In genomic region chr1:235069171-235069570, GRCh38 we compare ENCODE assay signal across 14 cellular contexts. TPM values are rescaled to one million over a fixed set of nuclear protein-coding genes. Genes with fewer than 3 reads are reported as not detected.
A peak's percentile ranks its signal among the peaks of the same experiment; 100 is the strongest.
DNase-seq lines count a peak whose midpoint lies in the region; ATAC-seq and TF ChIP-seq lines count a peak whose summit lies in the region.
"Had no signal": no experiment of that assay in that cellular context is flagged by ENCODE, and none has a peak within 500 bp of the region (broad histone marks: within the 10 kb centered on the region; RNA-seq: fewer than 3 reads in every experiment).

No MANE protein-coding gene starts in this region.

- H3K36me3 ChIP-seq in left ventricle myocardium inferior (no peaks in the 10 kb centered on the region), colonic mucosa (no peaks in the 10 kb centered on the region), mucosa of stomach (ENCODE audit: control insufficient read depth, insufficient read depth, low read length) (no peaks in the 10 kb centered on the region), upper lobe of left lung (no peaks in the 10 kb centered on the region)
- H3K36me3 ChIP-seq: brain microvascular endothelial cell had no signal

- H3K9me3 ChIP-seq in left ventricle myocardium inferior (replicated peaks): no peaks in the 10 kb centered on the region
- H3K9me3 ChIP-seq in colonic mucosa: no peaks in the 10 kb centered on the region
- H3K9me3 ChIP-seq in mucosa of stomach (ENCODE audit: control insufficient read depth, low read length): no peaks in the 10 kb centered on the region
- H3K9me3 ChIP-seq in upper lobe of left lung: no peaks in the 10 kb centered on the region

- H3K9ac ChIP-seq in colonic mucosa (ENCODE audit: low read depth in 2 of 2, low read length in 2 of 2) (peak overlapping the region in 1 of 2 donors; percentile 64), mucosa of stomach (ENCODE audit: low read length) (peak overlapping the region; percentile 56)

- H3K27me3 ChIP-seq in left ventricle myocardium inferior (ENCODE audit: low read depth): no peaks in the 10 kb centered on the region
- no peaks in the 10 kb centered on the region for H3K27me3 ChIP-seq in colonic mucosa
- H3K27me3 ChIP-seq in mucosa of stomach (ENCODE audit: control insufficient read depth, insufficient read depth, low read length): no peaks in the 10 kb centered on the region
- H3K27me3 ChIP-seq in upper lobe of left lung: no peaks in the 10 kb centered on the region
- H3K27me3 ChIP-seq: brain microvascular endothelial cell had no signal

- H3K27ac ChIP-seq in left ventricle myocardium inferior (replicated peaks) (peak overlapping the region; percentile 57), colonic mucosa (peak overlapping the region; percentile 4), upper lobe of left lung (peak overlapping the region; percentile 55 to 92 (median 76))

- TF ChIP-seq CTCF in left ventricle myocardium inferior (IDR thresholded peaks at IDR 0.05; ENCODE audit: borderline replicate concordance): no peak
- no peak for TF ChIP-seq CTCF in colonic mucosa (IDR thresholded peaks at IDR 0.05)
- no peak for TF ChIP-seq CTCF in upper lobe of left lung (IDR thresholded peaks at IDR 0.05)

- ATAC-seq in left ventricle myocardium superior (no peak), upper lobe of left lung (ENCODE audit: low FRiP score in 2 of 2) (no peak), GM21825 (IDR thresholded peaks at IDR 0.05; ENCODE audit: unreplicated experiment) (no peak), GM19023 (IDR thresholded peaks at IDR 0.05; ENCODE audit: unreplicated experiment) (no peak)
- ATAC-seq: naive thymus-derived CD4-positive, alpha-beta T cell; stimulated activated memory B cell treated with anti-CD40 and anti-IgM and Interleukin-4, amounts not matched to agents 10 μg/mL and 1 μg/mL and 100 μg/mL, for 72 hours had no signal

- peaks cover 64% of the 10 kb centered on the region for H3K4me1 ChIP-seq in left ventricle myocardium inferior
- H3K4me1 ChIP-seq in colonic mucosa: peaks cover 15% of the 10 kb centered on the region
- H3K4me1 ChIP-seq in mucosa of stomach (ENCODE audit: control insufficient read depth, insufficient read depth, low read length): peaks cover 62% of the 10 kb centered on the region
- peaks cover 30 to 52% (median 41%) of the 10 kb centered on the region in 4 donors for H3K4me1 ChIP-seq in upper lobe of left lung

- intact Hi-C loops in left ventricle myocardium inferior (cut with micrococcal nuclease): no loop called here
- intact Hi-C loops in left ventricle myocardium superior (cut with micrococcal nuclease): no loop called here
- intact Hi-C loops in colonic mucosa (cut with DNase I): no loop called here

- TF ChIP-seq EP300 in upper lobe of left lung (IDR thresholded peaks at IDR 0.05): no peak

- DNase-seq in left ventricle myocardium inferior (no peak), left ventricle myocardium superior (no peak), colonic mucosa (no peak), upper lobe of left lung (no peak), iPS-NIHi11 (ENCODE audit: low spot score) (no peak)
- DNase-seq: activated gamma-delta T cell treated with Interleukin-2 at 50 U/mL for 16 hours; brain microvascular endothelial cell; effector memory CD4-positive, alpha-beta T cell; naive thymus-derived CD4-positive, alpha-beta T cell; NCI-H2227 treated with DMSO at 0.1 percent for 48 hours had no signal

- no peak for TF ChIP-seq POLR2A in upper lobe of left lung (IDR thresholded peaks at IDR 0.05)

- H3K4me3 ChIP-seq in left ventricle myocardium inferior: no peak overlapping the region
- no peak overlapping the region for H3K4me3 ChIP-seq in colonic mucosa
- H3K4me3 ChIP-seq in mucosa of stomach (ENCODE audit: low read length): no peak overlapping the region
- no peak overlapping the region for H3K4me3 ChIP-seq in upper lobe of left lung

- 94 to 96% methylated on average over 5 of the region's 5 CpGs for WGBS in upper lobe of left lung, 2 donors

RNA-seq across cellular contexts. Expression of gene TOMM20, which starts 59.5 kb away (rescaled TPM):
- total RNA-seq in left ventricle myocardium inferior (84.1 TPM), left ventricle myocardium superior (95.8 TPM), colonic mucosa (100 to 1,000 TPM in 1 of 2 donors, 10 to 100 TPM in 1; 76.2 to 127 TPM), upper lobe of left lung (100 to 1,000 TPM in 2 of 6 donors, 10 to 100 TPM in 4; 37.6 to 124 (median 89.8) TPM)

Comparison
In these comparisons a context has a peak if more than half of its experiments do, and no peak if none do; other contexts are left out.
1. H3K27ac ChIP-seq: peak in every context shown above with its lines; median percentile 76 in upper lobe of left lung; 57 in left ventricle myocardium inferior; 4 in colonic mucosa.